Comparison of ENCODE assay signal across 10 cellular contexts in the genomic region with DNA sequence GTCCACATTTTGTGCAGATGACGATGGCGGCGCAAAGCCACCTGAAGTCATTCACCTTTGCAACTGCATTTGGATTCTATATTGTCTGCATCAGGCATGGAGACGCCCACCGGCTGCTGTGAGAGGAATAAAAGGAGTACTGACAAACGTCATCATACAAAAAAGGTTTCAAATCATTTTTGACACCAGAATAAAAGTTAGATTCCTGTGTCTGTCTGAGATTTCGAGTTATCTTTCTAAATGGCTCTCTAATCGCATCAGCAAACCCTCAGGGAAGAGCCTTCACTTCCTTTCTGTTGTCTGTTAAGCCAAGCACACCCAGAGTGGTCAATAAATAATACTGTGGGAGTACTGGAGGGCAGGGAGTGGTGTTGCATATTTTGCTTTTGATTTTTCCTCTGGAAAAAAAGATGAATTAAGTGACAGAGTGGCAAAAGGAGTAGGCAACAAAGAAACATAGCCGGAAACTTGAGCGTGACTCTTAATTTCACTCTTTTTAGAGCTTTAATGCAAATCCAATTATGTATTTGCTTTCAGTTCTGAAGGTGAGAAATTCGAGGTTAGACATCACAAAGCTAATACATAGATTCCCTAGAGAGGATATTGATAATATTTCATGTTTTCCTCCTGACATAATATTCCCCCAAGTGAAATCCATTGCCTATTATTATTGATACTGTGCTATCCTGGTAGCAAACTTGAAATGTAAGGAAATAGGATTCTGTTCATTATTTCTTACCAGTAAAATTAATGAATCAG.
A peak's percentile ranks its signal among the peaks of the same experiment; 100 is the strongest.
DNase-seq lines count a peak whose midpoint lies in the region; ATAC-seq and TF ChIP-seq lines count a peak whose summit lies in the region.
"Had no signal": no experiment of that assay in that cellular context is flagged by ENCODE, and none has a peak within 500 bp of the region (broad histone marks: within the 10 kb centered on the region; RNA-seq: fewer than 3 reads in every experiment).

No MANE protein-coding gene starts in this region.

- TF ChIP-seq EP300 in upper lobe of left lung (IDR thresholded peaks at IDR 0.05): no peak

- no peaks in the 10 kb centered on the region for H3K9me3 Mint-ChIP-seq in naive B cell

- H3K27me3 ChIP-seq in upper lobe of left lung: no peaks in the 10 kb centered on the region

- in situ Hi-C loops in GM13977 (cut with MboI; ENCODE audit: low pct_unique_long_range_greater_than_20kb, low sequenced_read_pairs, unreplicated experiment): loop anchor here (25.0 kb wide), 2 partner anchors 113 to 263 kb away; a partner anchor contains a TSS

- peak overlapping the region in 2 of 8 donors; percentile 4 to 39 for H3K4me3 Mint-ChIP-seq in naive B cell

- H3K4me1 Mint-ChIP-seq in naive B cell: peaks cover 32 to 45% (median 44%) of the 10 kb centered on the region in 3 donors

- no peaks in the 10 kb centered on the region for H3K9me3 ChIP-seq in upper lobe of left lung

- H3K4me3 ChIP-seq in upper lobe of left lung (no peak overlapping the region), coronary artery (no peak overlapping the region)

- H3K36me3 Mint-ChIP-seq in naive B cell: peaks cover 6 to 18% of the 10 kb centered on the region in 2 donors

- peaks cover 0 to 8% (median 3%) of the 10 kb centered on the region in 4 donors for H3K4me1 ChIP-seq in upper lobe of left lung

- no peak for TF ChIP-seq CTCF in GM13977 (IDR thresholded peaks at IDR 0.05; ENCODE audit: extremely low read depth, insufficient read depth, missing control alignments)
- no peak for TF ChIP-seq CTCF in upper lobe of left lung (IDR thresholded peaks at IDR 0.05)
- no peak for TF ChIP-seq CTCF in coronary artery (IDR thresholded peaks at IDR 0.05)

- H3K27ac ChIP-seq in upper lobe of left lung: no peak overlapping the region
- peak overlapping the region in 1 of 2 donors; percentile 9 for H3K27ac ChIP-seq in coronary artery

- no peaks in the 10 kb centered on the region for H3K36me3 ChIP-seq in upper lobe of left lung

- WGBS in upper lobe of left lung, 2 donors: 78% methylated on average over 11 of the region's 11 CpGs

- peak; percentile 16 for DNase-seq in GM13977 (ENCODE audit: low spot score)
- peak; percentile 37 for DNase-seq in SK-N-DZ (ENCODE audit: low spot score)
- no peak for DNase-seq in naive B cell
- DNase-seq in upper lobe of left lung: no peak
- DNase-seq in mucosa of gallbladder (ENCODE audit: low spot score): no peak
- no peak for DNase-seq in GM19238 (ENCODE audit: insufficient read length, low spot score)
- DNase-seq in coronary artery (ENCODE audit: low spot score): no peak
- DNase-seq: central memory CD4-positive, alpha-beta T cell; NCI-H69 had no signal

- peak overlapping the region in 4 of 6 donors; percentile 71 to 93 (median 76) for H3K27ac Mint-ChIP-seq in naive B cell

- no peak for TF ChIP-seq POLR2A in upper lobe of left lung (IDR thresholded peaks at IDR 0.05)

- ATAC-seq in GM19372 (IDR thresholded peaks at IDR 0.05; ENCODE audit: low read depth, unreplicated experiment) (peak; percentile 41), naive B cell (ENCODE audit: low read depth in 2 of 2) (no peak), upper lobe of left lung (ENCODE audit: low FRiP score in 2 of 2) (no peak)

- H3K27me3 Mint-ChIP-seq in naive B cell: no peaks in the 10 kb centered on the region

Comparison
In these comparisons a context has a peak if more than half of its experiments do, and no peak if none do; other contexts are left out.
1. DNase-seq: peak in GM13977 (single experiment) and SK-N-DZ (single experiment); none in naive B cell (single experiment), upper lobe of left lung (0 of 2), mucosa of gallbladder (single experiment), GM19238 (single experiment) and coronary artery (single experiment).